1 cellular context compared by ENCODE assay signal in the genomic region with DNA sequence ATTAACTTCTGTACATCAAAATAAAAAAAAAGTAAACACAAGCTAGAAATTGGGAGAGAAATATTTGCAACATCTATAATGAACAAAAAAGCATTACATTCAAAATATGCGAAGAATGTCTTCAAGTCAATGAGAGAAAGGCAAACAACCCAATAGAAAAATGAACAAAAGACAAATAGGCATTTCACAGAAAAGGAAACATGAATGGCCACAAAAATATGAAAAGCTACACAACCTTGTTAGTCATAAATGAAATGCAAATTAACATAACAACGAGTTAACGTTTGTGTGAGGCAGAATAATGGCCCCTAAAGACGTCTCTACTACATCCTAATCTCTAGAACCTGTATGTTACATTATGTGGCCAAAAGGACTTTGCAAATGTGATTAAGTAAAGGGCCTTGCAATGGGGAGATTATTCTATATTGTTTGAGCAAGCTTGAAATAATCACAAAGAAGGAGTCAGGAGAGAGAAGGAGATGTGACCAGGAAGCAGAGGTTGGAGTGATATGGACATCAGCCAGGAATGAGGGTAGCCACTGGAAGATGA.
TF ChIP-seq lines count a peak whose summit lies in the region.

No MANE protein-coding gene starts in this region.

TF ChIP-seq in WTC11, 78 proteins besides CTCF, POLR2A, EP300 and RAD21 (continued from another document):
- TF ChIP-seq, protein P1, sequence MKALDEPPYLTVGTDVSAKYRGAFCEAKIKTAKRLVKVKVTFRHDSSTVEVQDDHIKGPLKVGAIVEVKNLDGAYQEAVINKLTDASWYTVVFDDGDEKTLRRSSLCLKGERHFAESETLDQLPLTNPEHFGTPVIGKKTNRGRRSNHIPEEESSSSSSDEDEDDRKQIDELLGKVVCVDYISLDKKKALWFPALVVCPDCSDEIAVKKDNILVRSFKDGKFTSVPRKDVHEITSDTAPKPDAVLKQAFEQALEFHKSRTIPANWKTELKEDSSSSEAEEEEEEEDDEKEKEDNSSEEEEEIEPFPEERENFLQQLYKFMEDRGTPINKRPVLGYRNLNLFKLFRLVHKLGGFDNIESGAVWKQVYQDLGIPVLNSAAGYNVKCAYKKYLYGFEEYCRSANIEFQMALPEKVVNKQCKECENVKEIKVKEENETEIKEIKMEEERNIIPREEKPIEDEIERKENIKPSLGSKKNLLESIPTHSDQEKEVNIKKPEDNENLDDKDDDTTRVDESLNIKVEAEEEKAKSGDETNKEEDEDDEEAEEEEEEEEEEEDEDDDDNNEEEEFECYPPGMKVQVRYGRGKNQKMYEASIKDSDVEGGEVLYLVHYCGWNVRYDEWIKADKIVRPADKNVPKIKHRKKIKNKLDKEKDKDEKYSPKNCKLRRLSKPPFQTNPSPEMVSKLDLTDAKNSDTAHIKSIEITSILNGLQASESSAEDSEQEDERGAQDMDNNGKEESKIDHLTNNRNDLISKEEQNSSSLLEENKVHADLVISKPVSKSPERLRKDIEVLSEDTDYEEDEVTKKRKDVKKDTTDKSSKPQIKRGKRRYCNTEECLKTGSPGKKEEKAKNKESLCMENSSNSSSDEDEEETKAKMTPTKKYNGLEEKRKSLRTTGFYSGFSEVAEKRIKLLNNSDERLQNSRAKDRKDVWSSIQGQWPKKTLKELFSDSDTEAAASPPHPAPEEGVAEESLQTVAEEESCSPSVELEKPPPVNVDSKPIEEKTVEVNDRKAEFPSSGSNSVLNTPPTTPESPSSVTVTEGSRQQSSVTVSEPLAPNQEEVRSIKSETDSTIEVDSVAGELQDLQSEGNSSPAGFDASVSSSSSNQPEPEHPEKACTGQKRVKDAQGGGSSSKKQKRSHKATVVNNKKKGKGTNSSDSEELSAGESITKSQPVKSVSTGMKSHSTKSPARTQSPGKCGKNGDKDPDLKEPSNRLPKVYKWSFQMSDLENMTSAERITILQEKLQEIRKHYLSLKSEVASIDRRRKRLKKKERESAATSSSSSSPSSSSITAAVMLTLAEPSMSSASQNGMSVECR (CRISPR knock-in tag; IDR thresholded peaks at IDR 0.05; ENCODE audit: borderline replicate concordance): no peak
- no peak for TF ChIP-seq NR3C1 (CRISPR knock-in tag; conservative IDR thresholded peaks at IDR 0.05; ENCODE audit: low read depth)
- TF ChIP-seq, protein P2, sequence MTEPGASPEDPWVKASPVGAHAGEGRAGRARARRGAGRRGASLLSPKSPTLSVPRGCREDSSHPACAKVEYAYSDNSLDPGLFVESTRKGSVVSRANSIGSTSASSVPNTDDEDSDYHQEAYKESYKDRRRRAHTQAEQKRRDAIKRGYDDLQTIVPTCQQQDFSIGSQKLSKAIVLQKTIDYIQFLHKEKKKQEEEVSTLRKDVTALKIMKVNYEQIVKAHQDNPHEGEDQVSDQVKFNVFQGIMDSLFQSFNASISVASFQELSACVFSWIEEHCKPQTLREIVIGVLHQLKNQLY (CRISPR knock-in tag; IDR thresholded peaks at IDR 0.05): no peak
- TF ChIP-seq, protein P3, sequence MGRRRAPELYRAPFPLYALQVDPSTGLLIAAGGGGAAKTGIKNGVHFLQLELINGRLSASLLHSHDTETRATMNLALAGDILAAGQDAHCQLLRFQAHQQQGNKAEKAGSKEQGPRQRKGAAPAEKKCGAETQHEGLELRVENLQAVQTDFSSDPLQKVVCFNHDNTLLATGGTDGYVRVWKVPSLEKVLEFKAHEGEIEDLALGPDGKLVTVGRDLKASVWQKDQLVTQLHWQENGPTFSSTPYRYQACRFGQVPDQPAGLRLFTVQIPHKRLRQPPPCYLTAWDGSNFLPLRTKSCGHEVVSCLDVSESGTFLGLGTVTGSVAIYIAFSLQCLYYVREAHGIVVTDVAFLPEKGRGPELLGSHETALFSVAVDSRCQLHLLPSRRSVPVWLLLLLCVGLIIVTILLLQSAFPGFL (CRISPR knock-in tag; IDR thresholded peaks at IDR 0.05; ENCODE audit: borderline replicate concordance): no peak
- no peak for TF ChIP-seq ZNF232 (CRISPR knock-in tag; IDR thresholded peaks at IDR 0.05)
- TF ChIP-seq, protein P4, sequence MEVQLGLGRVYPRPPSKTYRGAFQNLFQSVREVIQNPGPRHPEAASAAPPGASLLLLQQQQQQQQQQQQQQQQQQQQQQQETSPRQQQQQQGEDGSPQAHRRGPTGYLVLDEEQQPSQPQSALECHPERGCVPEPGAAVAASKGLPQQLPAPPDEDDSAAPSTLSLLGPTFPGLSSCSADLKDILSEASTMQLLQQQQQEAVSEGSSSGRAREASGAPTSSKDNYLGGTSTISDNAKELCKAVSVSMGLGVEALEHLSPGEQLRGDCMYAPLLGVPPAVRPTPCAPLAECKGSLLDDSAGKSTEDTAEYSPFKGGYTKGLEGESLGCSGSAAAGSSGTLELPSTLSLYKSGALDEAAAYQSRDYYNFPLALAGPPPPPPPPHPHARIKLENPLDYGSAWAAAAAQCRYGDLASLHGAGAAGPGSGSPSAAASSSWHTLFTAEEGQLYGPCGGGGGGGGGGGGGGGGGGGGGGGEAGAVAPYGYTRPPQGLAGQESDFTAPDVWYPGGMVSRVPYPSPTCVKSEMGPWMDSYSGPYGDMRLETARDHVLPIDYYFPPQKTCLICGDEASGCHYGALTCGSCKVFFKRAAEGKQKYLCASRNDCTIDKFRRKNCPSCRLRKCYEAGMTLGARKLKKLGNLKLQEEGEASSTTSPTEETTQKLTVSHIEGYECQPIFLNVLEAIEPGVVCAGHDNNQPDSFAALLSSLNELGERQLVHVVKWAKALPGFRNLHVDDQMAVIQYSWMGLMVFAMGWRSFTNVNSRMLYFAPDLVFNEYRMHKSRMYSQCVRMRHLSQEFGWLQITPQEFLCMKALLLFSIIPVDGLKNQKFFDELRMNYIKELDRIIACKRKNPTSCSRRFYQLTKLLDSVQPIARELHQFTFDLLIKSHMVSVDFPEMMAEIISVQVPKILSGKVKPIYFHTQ (CRISPR knock-in tag; IDR thresholded peaks at IDR 0.05): no peak
- TF ChIP-seq TCF7 (CRISPR knock-in tag; IDR thresholded peaks at IDR 0.05; ENCODE audit: low read depth): no peak
